Comparison of ENCODE assay signal across 14 cellular contexts in genomic region chr2:173941567-173941966, GRCh38. TPM values are rescaled to one million over a fixed set of nuclear protein-coding genes. Genes with fewer than 3 reads are reported as not detected.
DNase-seq lines count a peak whose midpoint lies in the region; ATAC-seq and TF ChIP-seq lines count a peak whose summit lies in the region.
"Had no signal": no experiment of that assay in that cellular context is flagged by ENCODE, and none has a peak within 500 bp of the region (broad histone marks: within the 10 kb centered on the region; RNA-seq: fewer than 3 reads in every experiment).

No MANE protein-coding gene starts in this region.

- no peak overlapping the region for H3K4me3 Mint-ChIP-seq in activated CD4-positive, alpha-beta memory T cell treated with anti-CD3 and anti-CD28 coated beads for 36 hours
- no peak overlapping the region for H3K4me3 Mint-ChIP-seq in activated CD4-positive, alpha-beta memory T cell treated with anti-CD3 and anti-CD28 coated beads, Interleukin-2, amount 10 ng/mL, durations not matched to agents 7 days and 5 days
- peak overlapping the region in 3 of 4 donors; percentile 6 to 74 (median 14) for H3K4me3 Mint-ChIP-seq in IgD-negative memory B cell
- H3K4me3 Mint-ChIP-seq in activated naive CD8-positive, alpha-beta T cell treated with anti-CD3 and anti-CD28 coated beads, Interleukin-2, amount 50 U/mL, for 24 hours = no peak overlapping the region
- no peak overlapping the region for H3K4me3 Mint-ChIP-seq in progenitor cell of endocrine pancreas (ENCODE audit: low read depth)

- no peak overlapping the region for H3K4me3 ChIP-seq in uterus
- H3K4me3 ChIP-seq: upper lobe of right lung had no signal

- peaks cover 78% of the 10 kb centered on the region for H3K4me1 Mint-ChIP-seq in activated CD4-positive, alpha-beta memory T cell treated with anti-CD3 and anti-CD28 coated beads for 36 hours (ENCODE audit: low read depth)
- peaks cover 53% of the 10 kb centered on the region for H3K4me1 Mint-ChIP-seq in activated CD4-positive, alpha-beta memory T cell treated with anti-CD3 and anti-CD28 coated beads, Interleukin-2, amount 10 ng/mL, durations not matched to agents 7 days and 5 days
- H3K4me1 Mint-ChIP-seq in IgD-negative memory B cell (peaks cover 51 to 72% (median 57%) of the 10 kb centered on the region in 3 donors), progenitor cell of endocrine pancreas (ENCODE audit: low read depth) (peaks cover 16% of the 10 kb centered on the region)
- H3K4me1 Mint-ChIP-seq in activated naive CD8-positive, alpha-beta T cell treated with anti-CD3 and anti-CD28 coated beads, Interleukin-2, amount 50 U/mL, for 24 hours = peaks cover 83% of the 10 kb centered on the region

- H3K4me1 ChIP-seq in uterus = no peaks in the 10 kb centered on the region

- no peaks in the 10 kb centered on the region for H3K27me3 Mint-ChIP-seq in activated CD4-positive, alpha-beta memory T cell treated with anti-CD3 and anti-CD28 coated beads for 36 hours
- no peaks in the 10 kb centered on the region for H3K27me3 Mint-ChIP-seq in activated CD4-positive, alpha-beta memory T cell treated with anti-CD3 and anti-CD28 coated beads, Interleukin-2, amount 10 ng/mL, durations not matched to agents 7 days and 5 days
- H3K27me3 Mint-ChIP-seq in IgD-negative memory B cell = no peaks in the 10 kb centered on the region
- H3K27me3 Mint-ChIP-seq in activated naive CD8-positive, alpha-beta T cell treated with anti-CD3 and anti-CD28 coated beads, Interleukin-2, amount 50 U/mL, for 24 hours = no peaks in the 10 kb centered on the region
- no peaks in the 10 kb centered on the region for H3K27me3 Mint-ChIP-seq in progenitor cell of endocrine pancreas

- TF ChIP-seq CTCF in progenitor cell of endocrine pancreas (IDR thresholded peaks at IDR 0.05; ENCODE audit: unreplicated experiment) (no peak), uterus (IDR thresholded peaks at IDR 0.05) (no peak)

- H3K9me3 ChIP-seq in uterus = no peaks in the 10 kb centered on the region
- H3K9me3 ChIP-seq: Caco-2, upper lobe of right lung had no signal

- H3K27ac ChIP-seq in uterus = no peak overlapping the region
- H3K27ac ChIP-seq: upper lobe of right lung had no signal

- H3K36me3 ChIP-seq in uterus = no peaks in the 10 kb centered on the region
- H3K36me3 ChIP-seq: upper lobe of right lung had no signal

- H3K9me3 Mint-ChIP-seq in activated CD4-positive, alpha-beta memory T cell treated with anti-CD3 and anti-CD28 coated beads for 36 hours = peaks cover 2% of the 10 kb centered on the region
- H3K9me3 Mint-ChIP-seq in activated CD4-positive, alpha-beta memory T cell treated with anti-CD3 and anti-CD28 coated beads, Interleukin-2, amount 10 ng/mL, durations not matched to agents 7 days and 5 days = no peaks in the 10 kb centered on the region
- no peaks in the 10 kb centered on the region for H3K9me3 Mint-ChIP-seq in IgD-negative memory B cell
- H3K9me3 Mint-ChIP-seq in activated naive CD8-positive, alpha-beta T cell treated with anti-CD3 and anti-CD28 coated beads, Interleukin-2, amount 50 U/mL, for 24 hours = peaks cover 4% of the 10 kb centered on the region
- H3K9me3 Mint-ChIP-seq in progenitor cell of endocrine pancreas (ENCODE audit: low read depth) = no peaks in the 10 kb centered on the region

- ATAC-seq in activated naive CD8-positive, alpha-beta T cell treated with anti-CD3 and anti-CD28 coated beads, Interleukin-2, amount 50 U/mL, for 24 hours = no peak
- no peak for ATAC-seq in HG03139 (IDR thresholded peaks at IDR 0.05; ENCODE audit: unreplicated experiment)
- ATAC-seq: Right ventricle myocardium inferior, upper lobe of right lung had no signal

- TF ChIP-seq POLR2A in uterus (IDR thresholded peaks at IDR 0.05) = no peak

- CTCF ChIA-PET in activated CD4-positive, alpha-beta memory T cell treated with anti-CD3 and anti-CD28 coated beads for 36 hours (lab: Charles Lee) = interaction anchor here (0.6 kb wide), 1 partner anchor 10 kb away, joined by 3 read pairs; no protein-coding TSS in a partner anchor
- CTCF ChIA-PET in activated CD4-positive, alpha-beta memory T cell treated with anti-CD3 and anti-CD28 coated beads, Interleukin-2, amount 10 ng/mL, durations not matched to agents 7 days and 5 days (lab: Charles Lee) = no interaction called here

- peak overlapping the region; percentile 29 for H3K27ac Mint-ChIP-seq in activated CD4-positive, alpha-beta memory T cell treated with anti-CD3 and anti-CD28 coated beads for 36 hours
- no peak overlapping the region for H3K27ac Mint-ChIP-seq in activated CD4-positive, alpha-beta memory T cell treated with anti-CD3 and anti-CD28 coated beads, Interleukin-2, amount 10 ng/mL, durations not matched to agents 7 days and 5 days
- H3K27ac Mint-ChIP-seq in IgD-negative memory B cell = peak overlapping the region in 2 of 3 donors; percentile 34 to 59
- peak overlapping the region; percentile 76 for H3K27ac Mint-ChIP-seq in activated naive CD8-positive, alpha-beta T cell treated with anti-CD3 and anti-CD28 coated beads, Interleukin-2, amount 50 U/mL, for 24 hours
- H3K27ac Mint-ChIP-seq in progenitor cell of endocrine pancreas = peak overlapping the region; percentile 46

- peaks cover 15% of the 10 kb centered on the region for H3K36me3 Mint-ChIP-seq in activated CD4-positive, alpha-beta memory T cell treated with anti-CD3 and anti-CD28 coated beads for 36 hours
- peaks cover 40% of the 10 kb centered on the region for H3K36me3 Mint-ChIP-seq in activated CD4-positive, alpha-beta memory T cell treated with anti-CD3 and anti-CD28 coated beads, Interleukin-2, amount 10 ng/mL, durations not matched to agents 7 days and 5 days (ENCODE audit: low read depth)
- H3K36me3 Mint-ChIP-seq in IgD-negative memory B cell (peaks cover 10% of the 10 kb centered on the region), progenitor cell of endocrine pancreas (ENCODE audit: insufficient read depth) (peaks cover 6% of the 10 kb centered on the region)
- H3K36me3 Mint-ChIP-seq in activated naive CD8-positive, alpha-beta T cell treated with anti-CD3 and anti-CD28 coated beads, Interleukin-2, amount 50 U/mL, for 24 hours (ENCODE audit: low read depth) = peaks cover 31% of the 10 kb centered on the region

- intact Hi-C loops in activated CD4-positive, alpha-beta memory T cell treated with anti-CD3 and anti-CD28 coated beads for 36 hours (cut with micrococcal nuclease) = loop anchor here (1.0 to 5.0 kb wide), 4 partner anchors 44 to 179 kb away; no protein-coding TSS in a partner anchor
- intact Hi-C loops in uterus (cut with DNase I; ENCODE audit: low total_unique reads) = no loop called here

- DNase-seq in activated CD4-positive, alpha-beta memory T cell treated with anti-CD3 and anti-CD28 coated beads for 36 hours = no peak
- DNase-seq in activated CD4-positive, alpha-beta memory T cell treated with anti-CD3 and anti-CD28 coated beads, Interleukin-2, amount 10 ng/mL, durations not matched to agents 7 days and 5 days = no peak
- DNase-seq in activated naive CD8-positive, alpha-beta T cell treated with anti-CD3 and anti-CD28 coated beads, Interleukin-2, amount 50 U/mL, for 24 hours = no peak
- DNase-seq in progenitor cell of endocrine pancreas (ENCODE audit: low spot score, unreplicated experiment) (no peak), uterus (no peak)
- DNase-seq in activated T-cell treated with anti-CD3 and anti-CD28 coated beads, Interleukin-2, amount 50 U/mL, for 48 hours = no peak
- DNase-seq: ACHN, Caco-2, NCI-H1417, NCI-H82, upper lobe of right lung had no signal

- H3K27me3 ChIP-seq in uterus = no peaks in the 10 kb centered on the region
- H3K27me3 ChIP-seq: upper lobe of right lung had no signal

- POLR2A ChIA-PET in activated CD4-positive, alpha-beta memory T cell treated with anti-CD3 and anti-CD28 coated beads for 36 hours (lab: Charles Lee) = interaction anchor here (0.7 to 1.1 kb wide), 2 partner anchors 10 to 20 kb away, joined by 4 to 9 read pairs; no protein-coding TSS in a partner anchor
- POLR2A ChIA-PET in activated CD4-positive, alpha-beta memory T cell treated with anti-CD3 and anti-CD28 coated beads, Interleukin-2, amount 10 ng/mL, durations not matched to agents 7 days and 5 days (lab: Charles Lee) = interaction anchor here (2.2 kb wide), 1 partner anchor 23 kb away, joined by 9 read pairs; the partner anchor contains the start of gene SP3

RNA-seq across cellular contexts. Expression of gene SP3, which starts 23.6 kb away (rescaled TPM):
- total RNA-seq in activated CD4-positive, alpha-beta memory T cell treated with anti-CD3 and anti-CD28 coated beads for 36 hours = 10 to 100 TPM; 79.9 to 90.1 TPM
- total RNA-seq in activated CD4-positive, alpha-beta memory T cell treated with anti-CD3 and anti-CD28 coated beads, Interleukin-2, amount 10 ng/mL, durations not matched to agents 7 days and 5 days = 10 to 100 TPM; 94.9 to 96.9 TPM
- polyA plus RNA-seq in IgD-negative memory B cell = 54.4 TPM
- total RNA-seq in progenitor cell of endocrine pancreas (93.8 and 96.9 TPM in 2 replicates), uterus (100 to 1,000 TPM; 100 to 359 (median 220) TPM)

Comparison
In these comparisons a context has a peak if more than half of its experiments do, and no peak if none do; other contexts are left out.
1. H3K4me3 Mint-ChIP-seq: peak in IgD-negative memory B cell (3 of 4); none in activated CD4-positive, alpha-beta memory T cell treated with anti-CD3 and anti-CD28 coated beads for 36 hours (single experiment), activated CD4-positive, alpha-beta memory T cell treated with anti-CD3 and anti-CD28 coated beads, Interleukin-2, amount 10 ng/mL, durations not matched to agents 7 days and 5 days (single experiment), activated naive CD8-positive, alpha-beta T cell treated with anti-CD3 and anti-CD28 coated beads, Interleukin-2, amount 50 U/mL, for 24 hours (single experiment) and progenitor cell of endocrine pancreas (single experiment).